ENCODE assay signal across 20 cellular contexts in genomic region chr7:134662871-134663205, GRCh38.
"Had no signal": no experiment of that assay in that cellular context is flagged by ENCODE, and none has a peak within 500 bp of the region (broad histone marks: within the 10 kb centered on the region; RNA-seq: fewer than 3 reads in every experiment).

No MANE protein-coding gene starts in this region.

- ATAC-seq: activated CD4-positive, CD25-positive, alpha-beta regulatory T cell treated with anti-CD3 and anti-CD28 coated beads, Interleukin-2, amount 50 U/mL, for 24 hours; activated CD8-positive, alpha-beta T cell treated with anti-CD3 and anti-CD28 coated beads, Interleukin-2, amount 10 ng/mL, durations not matched to agents 7 days and 5 days; gastrocnemius medialis; left ventricle myocardium superior; right lobe of liver; stimulated activated memory B cell treated with anti-CD40 and anti-IgM and Interleukin-4, amounts not matched to agents 10 μg/mL and 1 μg/mL and 100 μg/mL, for 72 hours had no signal

- H3K36me3 ChIP-seq: transverse colon had no signal

- H3K27ac Mint-ChIP-seq: activated CD4-positive, alpha-beta T cell treated with anti-CD3 and anti-CD28 coated beads, Interleukin-2, amount 10 ng/mL, durations not matched to agents 24 days and 14 days; activated CD8-positive, alpha-beta T cell treated with anti-CD3 and anti-CD28 coated beads, Interleukin-2, amount 10 ng/mL, durations not matched to agents 7 days and 5 days; activated T-helper 1 cell treated with anti-CD3 and anti-CD28 coated beads, Interleukin-12 subunit alpha, Interleukin-12 subunit beta, Interleukin-2, Interleukin-4 antibody, amounts not matched to agents 30 ng/mL and 10 ng/mL and 1 ng/mL, durations not matched to agents 14 hours and 24 hours and 36 hours; nephron; stimulated activated memory B cell treated with anti-CD40 and anti-IgM and Interleukin-4, amounts not matched to agents 10 μg/mL and 1 μg/mL and 100 μg/mL, for 72 hours had no signal

- DNase-seq: activated CD4-positive, alpha-beta T cell treated with anti-CD3 and anti-CD28 coated beads, Interleukin-2, amount 10 ng/mL, durations not matched to agents 24 days and 14 days; activated CD8-positive, alpha-beta T cell treated with anti-CD3 and anti-CD28 coated beads, Interleukin-2, amount 10 ng/mL, durations not matched to agents 7 days and 5 days; activated gamma-delta T cell treated with Interleukin-2 at 50 U/mL for 16 hours; central memory CD4-positive, alpha-beta T cell; gastrocnemius medialis; hypothalamus; left ventricle myocardium superior; mammary epithelial cell; right lobe of liver; stimulated activated CD4-positive, alpha-beta T cell treated with anti-CD3 and anti-CD28 coated beads, Interleukin-2, amount 100 ng/mL, for 24 hours; transverse colon had no signal

- H3K27me3 ChIP-seq: ascending aorta, gastrocnemius medialis, right lobe of liver, transverse colon had no signal

- H3K4me3 Mint-ChIP-seq: activated CD4-positive, alpha-beta T cell treated with anti-CD3 and anti-CD28 coated beads, Interleukin-2, amount 10 ng/mL, durations not matched to agents 24 days and 14 days; activated CD8-positive, alpha-beta T cell treated with anti-CD3 and anti-CD28 coated beads, Interleukin-2, amount 10 ng/mL, durations not matched to agents 7 days and 5 days; activated naive CD4-positive, alpha-beta T cell treated with anti-CD3 and anti-CD28 coated beads, Interleukin-2, amount 50 U/mL, for 24 hours; activated T-helper 1 cell treated with anti-CD3 and anti-CD28 coated beads, Interleukin-12 subunit alpha, Interleukin-12 subunit beta, Interleukin-2, Interleukin-4 antibody, amounts not matched to agents 30 ng/mL and 10 ng/mL and 1 ng/mL, durations not matched to agents 14 hours and 24 hours and 36 hours; nephron; stimulated activated memory B cell treated with anti-CD40 and anti-IgM and Interleukin-4, amounts not matched to agents 10 μg/mL and 1 μg/mL and 100 μg/mL, for 72 hours had no signal

- FAIRE-seq: colon, urothelium cell line had no signal

- H3K27me3 Mint-ChIP-seq: activated CD4-positive, alpha-beta T cell treated with anti-CD3 and anti-CD28 coated beads, Interleukin-2, amount 10 ng/mL, durations not matched to agents 24 days and 14 days; activated naive CD4-positive, alpha-beta T cell treated with anti-CD3 and anti-CD28 coated beads, Interleukin-2, amount 50 U/mL, for 24 hours; stimulated activated memory B cell treated with anti-CD40 and anti-IgM and Interleukin-4, amounts not matched to agents 10 μg/mL and 1 μg/mL and 100 μg/mL, for 72 hours had no signal

- H3K4me3 ChIP-seq: ascending aorta, gastrocnemius medialis, right lobe of liver, skin epidermis, transverse colon had no signal

- H3K27ac ChIP-seq: ascending aorta, gastrocnemius medialis, right lobe of liver, transverse colon had no signal

- H3K4me1 Mint-ChIP-seq: nephron had no signal

- H3K4me1 ChIP-seq: ascending aorta, right lobe of liver, transverse colon had no signal

- H3K9me3 ChIP-seq: ascending aorta, gastrocnemius medialis, right lobe of liver, transverse colon had no signal

- H3K9me3 Mint-ChIP-seq: activated naive CD4-positive, alpha-beta T cell treated with anti-CD3 and anti-CD28 coated beads, Interleukin-2, amount 50 U/mL, for 24 hours; nephron; stimulated activated memory B cell treated with anti-CD40 and anti-IgM and Interleukin-4, amounts not matched to agents 10 μg/mL and 1 μg/mL and 100 μg/mL, for 72 hours had no signal
